ENCODE assay signal across 8 cellular contexts in genomic region chr13:25171517-25172302, GRCh38. TPM values are rescaled to one million over a fixed set of nuclear protein-coding genes. Genes with fewer than 3 reads are reported as not detected.
DNase-seq lines count a peak whose midpoint lies in the region; ATAC-seq and TF ChIP-seq lines count a peak whose summit lies in the region.

A gene with protein sequence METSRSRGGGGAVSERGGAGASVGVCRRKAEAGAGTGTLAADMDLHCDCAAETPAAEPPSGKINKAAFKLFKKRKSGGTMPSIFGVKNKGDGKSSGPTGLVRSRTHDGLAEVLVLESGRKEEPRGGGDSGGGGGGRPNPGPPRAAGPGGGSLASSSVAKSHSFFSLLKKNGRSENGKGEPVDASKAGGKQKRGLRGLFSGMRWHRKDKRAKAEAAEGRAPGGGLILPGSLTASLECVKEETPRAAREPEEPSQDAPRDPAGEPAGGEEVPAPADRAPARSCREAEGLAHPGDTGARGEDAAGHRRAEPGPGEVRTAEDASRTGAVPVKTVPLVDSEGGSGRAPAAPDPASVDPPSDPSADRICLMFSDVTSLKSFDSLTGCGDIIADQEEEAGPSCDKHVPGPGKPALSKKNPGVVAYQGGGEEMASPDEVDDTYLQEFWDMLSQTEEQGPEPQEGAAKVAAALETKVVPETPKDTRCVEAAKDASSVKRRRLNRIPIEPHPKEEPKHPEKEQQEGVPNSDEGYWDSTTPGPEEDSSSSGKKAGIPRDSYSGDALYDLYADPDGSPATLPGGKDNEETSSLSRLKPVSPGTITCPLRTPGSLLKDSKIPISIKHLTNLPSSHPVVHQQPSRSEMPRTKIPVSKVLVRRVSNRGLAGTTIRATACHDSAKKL (minus strand): TSS chr13:25172288. CDS start chr13:25171619, 669 bp downstream.

- H3K27ac Mint-ChIP-seq in activated CD4-positive, alpha-beta T cell treated with anti-CD3 and anti-CD28 coated beads for 36 hours: no peak within 1 kb of the TSS
- H3K27ac Mint-ChIP-seq in endodermal cell (no peak within 1 kb of the TSS), nephron progenitor cell (peak within 1 kb of the TSS; percentile 7)

- 3 to 6% methylated on average over 16 to 50 of the region's 50 CpGs for WGBS in endodermal cell (ENCODE audit: insufficient coverage in 1 of 2, insufficient read length in 1 of 2), 2 experiments

- H3K27me3 ChIP-seq in endodermal cell (ENCODE audit: control insufficient read depth, insufficient read depth, low read length, poor library complexity, severe bottlenecking) (peaks cover 50% of the 10 kb centered on the region), colonic mucosa (peaks cover 37% of the 10 kb centered on the region)

- POLR2A ChIA-PET in activated CD4-positive, alpha-beta T cell treated with anti-CD3 and anti-CD28 coated beads for 36 hours (lab: Charles Lee): no interaction called here

- CTCF ChIA-PET in activated CD4-positive, alpha-beta T cell treated with anti-CD3 and anti-CD28 coated beads for 36 hours (lab: Charles Lee): no interaction called here

- no peaks in the 10 kb centered on the region for H3K4me1 ChIP-seq in endodermal cell (ENCODE audit: control insufficient read depth, insufficient read depth, low read length)
- no peaks in the 10 kb centered on the region for H3K4me1 ChIP-seq in colonic mucosa

- H3K27me3 Mint-ChIP-seq in activated CD4-positive, alpha-beta T cell treated with anti-CD3 and anti-CD28 coated beads for 36 hours: peaks cover 62% of the 10 kb centered on the region
- H3K27me3 Mint-ChIP-seq in endodermal cell (ENCODE audit: insufficient read depth) (peaks cover 69% of the 10 kb centered on the region), nephron progenitor cell (ENCODE audit: low read depth, poor library complexity) (peaks cover 82% of the 10 kb centered on the region)

- H3K9ac ChIP-seq in endodermal cell (ENCODE audit: extremely low read depth, low read length, poor library complexity, severe bottlenecking) (no peak within 1 kb of the TSS), colonic mucosa (ENCODE audit: low read depth in 2 of 2, low read length in 2 of 2) (no peak within 1 kb of the TSS)

- peaks cover 13% of the 10 kb centered on the region for H3K4me1 Mint-ChIP-seq in activated CD4-positive, alpha-beta T cell treated with anti-CD3 and anti-CD28 coated beads for 36 hours
- H3K4me1 Mint-ChIP-seq in endodermal cell: peaks cover 18% of the 10 kb centered on the region
- H3K4me1 Mint-ChIP-seq in nephron progenitor cell: peaks cover 24% of the 10 kb centered on the region

- no peak for TF ChIP-seq CTCF in endodermal cell (conservative IDR thresholded peaks at IDR 0.05)
- no peak for TF ChIP-seq CTCF in nephron progenitor cell (IDR thresholded peaks at IDR 0.05)
- no peak for TF ChIP-seq CTCF in colonic mucosa (IDR thresholded peaks at IDR 0.05)

- H3K36me3 ChIP-seq in endodermal cell (ENCODE audit: control insufficient read depth, insufficient read depth, low read length): no peaks in the 10 kb centered on the region
- no peaks in the 10 kb centered on the region for H3K36me3 ChIP-seq in colonic mucosa

- H3K9me3 ChIP-seq in endodermal cell (ENCODE audit: control insufficient read depth, low read length): no peaks in the 10 kb centered on the region
- no peaks in the 10 kb centered on the region for H3K9me3 ChIP-seq in colonic mucosa

- H3K27ac ChIP-seq in endodermal cell (ENCODE audit: low read depth, low read length): peak within 1 kb of the TSS; percentile 80
- H3K27ac ChIP-seq in colonic mucosa: no peak within 1 kb of the TSS

- DNase-seq in activated CD4-positive, alpha-beta T cell treated with anti-CD3 and anti-CD28 coated beads for 36 hours: peak; percentile 34
- DNase-seq in activated CD4-positive, alpha-beta T cell treated with anti-CD3 and anti-CD28 coated beads, Interleukin-2, amount 50 U/mL, for 4 hours: no peak
- DNase-seq in NCI-H82 (lab: John Stamatoyannopoulos, UW) (peak; percentile 97), endodermal cell (peak; percentile 68), nephron progenitor cell (peak; percentile 86), colonic mucosa (no peak)

- no peaks in the 10 kb centered on the region for H3K36me3 Mint-ChIP-seq in activated CD4-positive, alpha-beta T cell treated with anti-CD3 and anti-CD28 coated beads for 36 hours (ENCODE audit: low read depth)
- no peaks in the 10 kb centered on the region for H3K36me3 Mint-ChIP-seq in endodermal cell (ENCODE audit: low read depth)
- no peaks in the 10 kb centered on the region for H3K36me3 Mint-ChIP-seq in nephron progenitor cell (ENCODE audit: low read depth)

- intact Hi-C loops in activated CD4-positive, alpha-beta T cell treated with anti-CD3 and anti-CD28 coated beads for 36 hours (cut with DNase I, micrococcal nuclease): no loop called here
- intact Hi-C loops in colonic mucosa (cut with DNase I): no loop called here

- peak within 1 kb of the TSS; percentile 12 for H3K4me3 Mint-ChIP-seq in activated CD4-positive, alpha-beta T cell treated with anti-CD3 and anti-CD28 coated beads for 36 hours
- H3K4me3 Mint-ChIP-seq in endodermal cell (peak within 1 kb of the TSS; percentile 66), nephron progenitor cell (peak within 1 kb of the TSS; percentile 86)

- no peak for ATAC-seq in activated CD4-positive, alpha-beta T cell treated with anti-CD3 and anti-CD28 coated beads for 36 hours
- no peak for ATAC-seq in GM18517 (IDR thresholded peaks at IDR 0.05; ENCODE audit: unreplicated experiment)
- ATAC-seq in HG03460 (IDR thresholded peaks at IDR 0.05; ENCODE audit: unreplicated experiment): no peak

- H3K9me3 Mint-ChIP-seq in activated CD4-positive, alpha-beta T cell treated with anti-CD3 and anti-CD28 coated beads for 36 hours (ENCODE audit: low read depth): no peaks in the 10 kb centered on the region
- H3K9me3 Mint-ChIP-seq in endodermal cell: no peaks in the 10 kb centered on the region
- peaks cover 9% of the 10 kb centered on the region for H3K9me3 Mint-ChIP-seq in nephron progenitor cell

- peak within 1 kb of the TSS; percentile 67 for H3K4me3 ChIP-seq in endodermal cell (ENCODE audit: low read length)
- no peak within 1 kb of the TSS for H3K4me3 ChIP-seq in colonic mucosa

RNA-seq across cellular contexts. Expression of the gene that starts here (rescaled TPM):
- not detected for total RNA-seq in activated CD4-positive, alpha-beta T cell treated with anti-CD3 and anti-CD28 coated beads for 36 hours
- total RNA-seq in endodermal cell (under 1 TPM; 0.02 to 0.07 TPM), colonic mucosa (under 1 TPM in 1 of 2 donors, not detected in 1; 0.08 TPM)
- 14.6 TPM for polyA plus RNA-seq in endodermal cell (2013, experiment 1 of 2)
- 11.1 TPM for polyA plus RNA-seq in endodermal cell (2013, experiment 2 of 2)

Comparison
In these comparisons a context has a peak if more than half of its experiments do, and no peak if none do; other contexts are left out.
1. Peak in DNase-seq in activated CD4-positive, alpha-beta T cell treated with anti-CD3 and anti-CD28 coated beads for 36 hours; RNA of the gene not detected or under 1 TPM.
2. DNase-seq: peak in NCI-H82 (single experiment), endodermal cell (single experiment) and nephron progenitor cell (single experiment); none in activated CD4-positive, alpha-beta T cell treated with anti-CD3 and anti-CD28 coated beads, Interleukin-2, amount 50 U/mL, for 4 hours (0 of 2) and colonic mucosa (single experiment).
3. H3K4me3 Mint-ChIP-seq: peak in every context shown above with its lines; median percentile 86 in nephron progenitor cell; 66 in endodermal cell; 12 in activated CD4-positive, alpha-beta T cell treated with anti-CD3 and anti-CD28 coated beads for 36 hours.